ENCODE assay signal across 1 cellular context in the genomic region with DNA sequence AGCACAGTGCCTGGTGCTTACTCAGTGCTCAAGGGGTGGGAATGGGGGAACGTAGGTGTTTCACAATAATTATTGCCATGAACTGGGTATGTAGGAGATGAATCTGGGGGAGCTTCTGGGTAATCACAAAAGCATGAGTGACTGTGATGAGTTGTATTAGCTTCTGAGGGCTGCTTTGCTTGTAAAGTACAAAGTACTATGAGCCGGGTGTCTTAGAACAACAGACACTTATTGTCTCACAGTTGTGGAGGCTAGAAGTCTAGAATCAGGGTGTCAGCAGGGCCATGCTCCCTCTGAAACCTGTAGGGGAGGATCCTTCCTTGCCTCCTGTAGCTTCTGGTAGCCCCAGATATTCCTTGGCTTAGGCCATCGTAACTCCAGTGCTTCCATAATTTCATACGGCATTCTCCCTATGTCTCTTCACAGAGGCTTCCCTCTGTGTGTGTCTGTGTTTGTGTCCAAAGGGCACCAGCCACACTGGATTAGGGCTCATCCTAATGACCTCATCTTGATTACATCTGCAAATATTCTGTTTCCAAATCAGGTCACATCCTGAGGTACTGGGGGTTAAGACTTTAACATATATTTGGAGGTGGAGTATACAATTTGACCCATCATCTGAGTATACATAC.
TF ChIP-seq lines count a peak whose summit lies in the region.

No MANE protein-coding gene starts in this region.

TF ChIP-seq in WTC11, 78 proteins besides CTCF, POLR2A, EP300 and RAD21 (continued from another document):
- TF ChIP-seq ZNF512 (CRISPR knock-in tag; IDR thresholded peaks at IDR 0.05; ENCODE audit: borderline replicate concordance) (no peak), TEAD1 (CRISPR knock-in tag; IDR thresholded peaks at IDR 0.05) (no peak), HMGA2 (CRISPR knock-in tag; IDR thresholded peaks at IDR 0.05) (no peak), ZNF281 (CRISPR knock-in tag; IDR thresholded peaks at IDR 0.05) (no peak), EMX1 (CRISPR knock-in tag; IDR thresholded peaks at IDR 0.05) (no peak), GTF2I (CRISPR knock-in tag; conservative IDR thresholded peaks at IDR 0.05) (no peak), ZNF396 (CRISPR knock-in tag; IDR thresholded peaks at IDR 0.05; ENCODE audit: borderline replicate concordance) (no peak), ATF1 (CRISPR knock-in tag; IDR thresholded peaks at IDR 0.05) (no peak), MXD4 (CRISPR knock-in tag; IDR thresholded peaks at IDR 0.05; ENCODE audit: borderline replicate concordance) (no peak), ZNF532 (CRISPR knock-in tag; IDR thresholded peaks at IDR 0.05; ENCODE audit: borderline replicate concordance) (no peak), ZMAT4 (CRISPR knock-in tag; IDR thresholded peaks at IDR 0.05) (no peak)
- TF ChIP-seq, protein P1, sequence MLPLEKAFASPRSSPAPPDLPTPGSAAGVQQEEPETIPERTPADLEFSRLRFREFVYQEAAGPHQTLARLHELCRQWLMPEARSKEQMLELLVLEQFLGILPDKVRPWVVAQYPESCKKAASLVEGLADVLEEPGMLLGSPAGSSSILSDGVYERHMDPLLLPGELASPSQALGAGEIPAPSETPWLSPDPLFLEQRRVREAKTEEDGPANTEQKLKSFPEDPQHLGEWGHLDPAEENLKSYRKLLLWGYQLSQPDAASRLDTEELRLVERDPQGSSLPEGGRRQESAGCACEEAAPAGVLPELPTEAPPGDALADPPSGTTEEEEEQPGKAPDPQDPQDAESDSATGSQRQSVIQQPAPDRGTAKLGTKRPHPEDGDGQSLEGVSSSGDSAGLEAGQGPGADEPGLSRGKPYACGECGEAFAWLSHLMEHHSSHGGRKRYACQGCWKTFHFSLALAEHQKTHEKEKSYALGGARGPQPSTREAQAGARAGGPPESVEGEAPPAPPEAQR (CRISPR knock-in tag; IDR thresholded peaks at IDR 0.05), result no peak
- TF ChIP-seq, protein P2, sequence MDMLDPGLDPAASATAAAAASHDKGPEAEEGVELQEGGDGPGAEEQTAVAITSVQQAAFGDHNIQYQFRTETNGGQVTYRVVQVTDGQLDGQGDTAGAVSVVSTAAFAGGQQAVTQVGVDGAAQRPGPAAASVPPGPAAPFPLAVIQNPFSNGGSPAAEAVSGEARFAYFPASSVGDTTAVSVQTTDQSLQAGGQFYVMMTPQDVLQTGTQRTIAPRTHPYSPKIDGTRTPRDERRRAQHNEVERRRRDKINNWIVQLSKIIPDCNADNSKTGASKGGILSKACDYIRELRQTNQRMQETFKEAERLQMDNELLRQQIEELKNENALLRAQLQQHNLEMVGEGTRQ (CRISPR knock-in tag; IDR thresholded peaks at IDR 0.05), result no peak
